8 cellular contexts compared by ENCODE assay signal in the genomic region with DNA sequence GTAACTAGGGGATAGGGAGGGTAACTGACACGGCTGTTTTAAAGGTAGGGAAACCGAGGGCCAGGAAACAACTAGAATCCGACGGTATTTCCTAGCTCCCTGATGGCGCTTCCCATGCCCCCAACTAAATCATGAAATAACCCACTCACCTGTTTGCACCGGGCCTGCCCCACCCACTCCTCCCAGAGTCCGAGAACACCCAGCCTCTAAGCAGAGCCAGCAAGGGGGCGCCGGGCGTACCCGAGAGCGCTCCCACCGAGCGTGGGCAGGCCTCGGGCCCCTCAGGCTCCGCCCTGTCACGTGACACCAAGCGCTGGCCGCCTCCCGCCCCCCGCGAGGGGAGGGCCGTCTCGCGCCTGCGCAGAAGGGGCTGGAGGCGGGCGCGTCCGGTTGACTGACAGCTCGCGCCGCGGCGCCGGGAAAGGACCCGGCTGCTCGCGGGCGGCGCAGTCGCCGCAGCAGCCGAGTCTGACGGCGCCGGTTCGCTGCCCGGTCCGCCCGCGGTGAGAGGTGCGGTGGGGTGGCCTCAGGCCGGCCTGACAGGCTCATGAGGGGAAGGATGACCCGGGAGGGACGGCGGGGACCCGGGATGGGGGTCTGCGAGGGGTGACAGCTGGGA. TPM values are rescaled to one million over a fixed set of nuclear protein-coding genes. Genes with fewer than 3 reads are reported as not detected.
DNase-seq lines count a peak whose midpoint lies in the region; ATAC-seq and TF ChIP-seq lines count a peak whose summit lies in the region.

A gene with protein sequence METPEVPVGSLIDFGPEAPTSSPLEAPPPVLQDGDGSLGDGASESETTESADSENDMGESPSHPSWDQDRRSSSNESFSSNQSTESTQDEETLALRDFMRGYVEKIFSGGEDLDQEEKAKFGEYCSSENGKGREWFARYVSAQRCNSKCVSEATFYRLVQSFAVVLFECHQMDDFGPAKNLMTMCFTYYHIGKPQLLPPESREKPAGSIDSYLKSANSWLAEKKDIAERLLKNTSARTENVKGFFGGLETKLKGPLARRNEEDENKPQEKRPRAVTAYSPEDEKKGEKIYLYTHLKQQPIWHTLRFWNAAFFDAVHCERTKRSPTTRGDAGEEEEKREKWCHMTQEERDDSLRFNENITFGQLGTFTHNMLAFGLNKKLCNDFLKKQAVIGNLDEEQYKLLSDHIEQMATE (plus strand): TSS at position 447 of the 619 bp plus-strand sequence. CDS start 39,277 bp downstream, outside the sequence.

- peak within 1 kb of the TSS; percentile 91 for H3K4me2 ChIP-seq in parathyroid adenoma (ENCODE audit: low read length)

- H3K36me3 Mint-ChIP-seq in HFFc6 (ENCODE audit: low read depth), result peaks cover 5% of the 10 kb centered on the region; the same call in 1 of the 2 replicates
- H3K36me3 Mint-ChIP-seq in activated naive CD8-positive, alpha-beta T cell treated with anti-CD3 and anti-CD28 coated beads for 36 hours, result no peaks in the 10 kb centered on the region

- H3K27ac Mint-ChIP-seq in HFFc6, result peak within 1 kb of the TSS; percentile 94
- H3K27ac Mint-ChIP-seq in activated naive CD8-positive, alpha-beta T cell treated with anti-CD3 and anti-CD28 coated beads for 36 hours, result peak within 1 kb of the TSS; percentile 92

- intact Hi-C loops in Right ventricle myocardium inferior (cut with DNase I) (no loop called here), thyroid gland (cut with DNase I) (no loop called here)

- H3K4me3 ChIP-seq in parathyroid adenoma (ENCODE audit: low read depth, low read length), result peak within 1 kb of the TSS; percentile 89
- H3K4me3 ChIP-seq in thyroid gland (replicated peaks in 1 of 3), result peak within 1 kb of the TSS; percentile 72 to 83 (median 78)

- H3K36me3 ChIP-seq in parathyroid adenoma (ENCODE audit: control insufficient read depth, insufficient read depth, low read length) (no peaks in the 10 kb centered on the region), thyroid gland (no peaks in the 10 kb centered on the region)

- H3K9me3 ChIP-seq in parathyroid adenoma (ENCODE audit: control insufficient read depth, low read length) (no peaks in the 10 kb centered on the region), thyroid gland (no peaks in the 10 kb centered on the region)

- TF ChIP-seq CTCF in GM10266 (IDR thresholded peaks at IDR 0.05; ENCODE audit: control insufficient read depth, insufficient read depth, low read depth, missing control alignments) (peak; percentile 35), HFFc6 (IDR thresholded peaks at IDR 0.05) (no peak), parathyroid adenoma (IDR thresholded peaks at IDR 0.05) (peak; percentile 18), thyroid gland (IDR thresholded peaks at IDR 0.05) (peak in 2 of 6 experiments; percentile 14 to 40)

- H3K27me3 ChIP-seq in parathyroid adenoma (ENCODE audit: control insufficient read depth, insufficient read depth, low read length) (no peaks in the 10 kb centered on the region), thyroid gland (no peaks in the 10 kb centered on the region)

- H3K4me1 Mint-ChIP-seq in HFFc6 (ENCODE audit: low read depth), result peaks cover 40% of the 10 kb centered on the region
- peaks cover 34% of the 10 kb centered on the region for H3K4me1 Mint-ChIP-seq in activated naive CD8-positive, alpha-beta T cell treated with anti-CD3 and anti-CD28 coated beads for 36 hours

- H2AFZ ChIP-seq in parathyroid adenoma, result peak within 1 kb of the TSS; percentile 75

- no peaks in the 10 kb centered on the region for H3K4me1 ChIP-seq in parathyroid adenoma
- H3K4me1 ChIP-seq in thyroid gland, result peaks cover 10 to 22% of the 10 kb centered on the region in 2 donors

- no peaks in the 10 kb centered on the region for H3K9me3 Mint-ChIP-seq in HFFc6
- H3K9me3 Mint-ChIP-seq in activated naive CD8-positive, alpha-beta T cell treated with anti-CD3 and anti-CD28 coated beads for 36 hours, result no peaks in the 10 kb centered on the region

- H3K27me3 Mint-ChIP-seq in HFFc6 (ENCODE audit: insufficient read depth), result peaks cover 6% of the 10 kb centered on the region; the same call in 1 of the 2 replicates
- H3K27me3 Mint-ChIP-seq in activated naive CD8-positive, alpha-beta T cell treated with anti-CD3 and anti-CD28 coated beads for 36 hours, result no peaks in the 10 kb centered on the region

- peak; percentile 98 for DNase-seq in GM10266 (ENCODE audit: extremely low spot score)
- DNase-seq in HFFc6, result peak; percentile 80
- peak; percentile 69 for DNase-seq in NCI-H1048 (lab: John Stamatoyannopoulos, UW)
- DNase-seq in SKM-1 (lab: John Stamatoyannopoulos, UW; ENCODE audit: unreplicated experiment), result peak; percentile 73
- DNase-seq in activated naive CD8-positive, alpha-beta T cell treated with anti-CD3 and anti-CD28 coated beads for 36 hours, result peak; percentile 99
- peak; percentile 97 for DNase-seq in Right ventricle myocardium inferior (ENCODE audit: missing footprints)
- DNase-seq in thyroid gland, result peak; percentile 93 to 94

- peak within 1 kb of the TSS; percentile 62 for H3K27ac ChIP-seq in parathyroid adenoma
- H3K27ac ChIP-seq in thyroid gland, result peak within 1 kb of the TSS; percentile 80 to 91 (median 83)

- TF ChIP-seq POLR2A in thyroid gland (IDR thresholded peaks at IDR 0.05), result peak; percentile 89 to 98

- peak within 1 kb of the TSS; percentile 92 for H3K4me3 Mint-ChIP-seq in HFFc6
- peak within 1 kb of the TSS; percentile 87 for H3K4me3 Mint-ChIP-seq in activated naive CD8-positive, alpha-beta T cell treated with anti-CD3 and anti-CD28 coated beads for 36 hours

- H3K9ac ChIP-seq in parathyroid adenoma, result peak within 1 kb of the TSS; percentile 56

- 0 to 1% methylated on average over 20 to 41 of the region's 59 CpGs for WGBS in thyroid gland, 2 donors

- no peaks in the 10 kb centered on the region for H3K79me2 ChIP-seq in parathyroid adenoma

- ATAC-seq in Right ventricle myocardium inferior, result peak; percentile 89

RNA-seq across cellular contexts. Expression of the gene that starts here (rescaled TPM):
- total RNA-seq in HFFc6 (2021; fragmentation: NEBNext Ultra II Directional; extraction: Animal tissue kit (Norgen Biotek cat#: 25700)), result 10 to 100 TPM; 12.5 to 15.4 (median 13.8) TPM
- 1 to 10 TPM; 2.4 to 3.3 TPM for total RNA-seq in activated naive CD8-positive, alpha-beta T cell treated with anti-CD3 and anti-CD28 coated beads for 36 hours
- total RNA-seq in Right ventricle myocardium inferior, result 7.4 TPM
- 1 to 10 TPM; 6.2 to 8.4 (median 7.5) TPM for total RNA-seq in thyroid gland

Comparison
In these comparisons a context has a peak if more than half of its experiments do, and no peak if none do; other contexts are left out.
1. Peak in every context shown above with its lines: DNase-seq, ATAC-seq, H3K4me3 ChIP-seq and H3K27ac ChIP-seq.